16 cellular contexts compared by ENCODE assay signal in genomic region chr1:234672349-234673135, GRCh38.
"Had no signal": no experiment of that assay in that cellular context is flagged by ENCODE, and none has a peak within 500 bp of the region (broad histone marks: within the 10 kb centered on the region; RNA-seq: fewer than 3 reads in every experiment).

No MANE protein-coding gene starts in this region.

- H3K27ac Mint-ChIP-seq: activated CD4-positive, alpha-beta memory T cell treated with anti-CD3 and anti-CD28 coated beads, Interleukin-2, amount 10 ng/mL, durations not matched to agents 7 days and 5 days; activated naive CD4-positive, alpha-beta T cell treated with anti-CD3 and anti-CD28 coated beads, Interleukin-2, amount 50 U/mL, for 24 hours; nephron progenitor cell had no signal

- H3K9me3 Mint-ChIP-seq: activated naive CD4-positive, alpha-beta T cell treated with anti-CD3 and anti-CD28 coated beads, Interleukin-2, amount 50 U/mL, for 24 hours; stimulated activated naive CD8-positive, alpha-beta T cell treated with anti-CD3 and anti-CD28 coated beads, Interleukin-15, amount 100 ng/mL, for 72 hours had no signal

- H3K9me3 ChIP-seq: thoracic aorta had no signal

- H3K4me3 ChIP-seq: esophagus muscularis mucosa, thoracic aorta, uterus had no signal

- FAIRE-seq: colon had no signal

- H3K27ac ChIP-seq: esophagus muscularis mucosa, thoracic aorta, uterus, VCaP had no signal

- H3K4me3 Mint-ChIP-seq: activated CD4-positive, alpha-beta memory T cell treated with anti-CD3 and anti-CD28 coated beads, Interleukin-2, amount 10 ng/mL, durations not matched to agents 7 days and 5 days; activated naive CD4-positive, alpha-beta T cell treated with anti-CD3 and anti-CD28 coated beads, Interleukin-2, amount 50 U/mL, for 24 hours; nephron progenitor cell; stimulated activated naive CD8-positive, alpha-beta T cell treated with anti-CD3 and anti-CD28 coated beads, Interleukin-15, amount 100 ng/mL, for 72 hours had no signal

- ATAC-seq: left ventricle myocardium superior; sciatic nerve; stimulated activated naive CD8-positive, alpha-beta T cell treated with anti-CD3 and anti-CD28 coated beads, Interleukin-15, amount 100 ng/mL, for 72 hours had no signal

- H3K36me3 Mint-ChIP-seq: activated naive CD4-positive, alpha-beta T cell treated with anti-CD3 and anti-CD28 coated beads, Interleukin-2, amount 50 U/mL, for 24 hours had no signal

- H3K27me3 Mint-ChIP-seq: activated CD4-positive, alpha-beta memory T cell treated with anti-CD3 and anti-CD28 coated beads, Interleukin-2, amount 10 ng/mL, durations not matched to agents 7 days and 5 days; activated naive CD4-positive, alpha-beta T cell treated with anti-CD3 and anti-CD28 coated beads, Interleukin-2, amount 50 U/mL, for 24 hours; stimulated activated naive CD8-positive, alpha-beta T cell treated with anti-CD3 and anti-CD28 coated beads, Interleukin-15, amount 100 ng/mL, for 72 hours had no signal

- H3K4me1 ChIP-seq: uterus had no signal

- H3K27me3 ChIP-seq: esophagus muscularis mucosa, uterus had no signal

- H3K36me3 ChIP-seq: esophagus muscularis mucosa, thoracic aorta, uterus had no signal

- DNase-seq: activated CD4-positive, alpha-beta memory T cell treated with anti-CD3 and anti-CD28 coated beads, Interleukin-2, amount 10 ng/mL, durations not matched to agents 7 days and 5 days; activated effector memory CD4-positive, alpha-beta T cell treated with anti-CD3 and anti-CD28 coated beads, Interleukin-2, amount 50 U/mL, for 16 hours; activated T-cell treated with anti-CD3 and anti-CD28 coated beads, Interleukin-2, amount 50 U/mL, for 48 hours; amniotic stem cell; caudate nucleus; hypothalamus; left ventricle myocardium superior; nephron progenitor cell; stimulated activated naive CD8-positive, alpha-beta T cell treated with anti-CD3 and anti-CD28 coated beads, Interleukin-15, amount 100 ng/mL, for 72 hours; uterus had no signal
